12 cellular contexts compared by ENCODE assay signal in genomic region chr15:73941044-73941443, GRCh38. TPM values are rescaled to one million over a fixed set of nuclear protein-coding genes. Genes with fewer than 3 reads are reported as not detected.
DNase-seq lines count a peak whose midpoint lies in the region; ATAC-seq and TF ChIP-seq lines count a peak whose summit lies in the region.
"Had no signal": no experiment of that assay in that cellular context is flagged by ENCODE, and none has a peak within 500 bp of the region (broad histone marks: within the 10 kb centered on the region; RNA-seq: fewer than 3 reads in every experiment).

No MANE protein-coding gene starts in this region.

- peak overlapping the region; percentile 78 for H3K27ac Mint-ChIP-seq in activated CD4-positive, alpha-beta T cell treated with anti-CD3 and anti-CD28 coated beads, Interleukin-2, amount 10 ng/mL, durations not matched to agents 7 days and 5 days
- H3K27ac Mint-ChIP-seq: activated naive CD4-positive, alpha-beta T cell treated with anti-CD3 and anti-CD28 coated beads for 36 hours; T-helper 1 cell treated with Interleukin-12 subunit alpha and Interleukin-12 subunit beta and Interleukin-4 antibody, amounts not matched to agents 30 μg/mL and 1 μg/mL, for 36 hours had no signal

- no peak overlapping the region for H3K4me3 Mint-ChIP-seq in activated CD4-positive, alpha-beta T cell treated with anti-CD3 and anti-CD28 coated beads, Interleukin-2, amount 10 ng/mL, durations not matched to agents 7 days and 5 days
- H3K4me3 Mint-ChIP-seq: activated naive CD4-positive, alpha-beta T cell treated with anti-CD3 and anti-CD28 coated beads for 36 hours; T-helper 1 cell treated with Interleukin-12 subunit alpha and Interleukin-12 subunit beta and Interleukin-4 antibody, amounts not matched to agents 30 μg/mL and 1 μg/mL, for 36 hours had no signal

- ATAC-seq in left lobe of liver = no peak

- H3K36me3 Mint-ChIP-seq in activated CD4-positive, alpha-beta T cell treated with anti-CD3 and anti-CD28 coated beads, Interleukin-2, amount 10 ng/mL, durations not matched to agents 7 days and 5 days (ENCODE audit: low read depth) = no peaks in the 10 kb centered on the region

- H3K9me3 ChIP-seq in uterus (no peaks in the 10 kb centered on the region), adrenal gland (replicated peaks in 1 of 3) (no peaks in the 10 kb centered on the region)
- H3K9me3 ChIP-seq: gastrocnemius medialis had no signal

- H3K4me3 ChIP-seq in uterus = no peak overlapping the region
- no peak overlapping the region for H3K4me3 ChIP-seq in adrenal gland
- H3K4me3 ChIP-seq: gastrocnemius medialis had no signal

- no peak for DNase-seq in activated CD4-positive, alpha-beta T cell treated with anti-CD3 and anti-CD28 coated beads, Interleukin-2, amount 10 ng/mL, durations not matched to agents 7 days and 5 days
- no peak for DNase-seq in activated CD4-positive, alpha-beta T cell treated with anti-CD3 and anti-CD28 coated beads, Interleukin-2, amount 50 U/mL, for 1 hour
- DNase-seq in astrocyte of the hippocampus (ENCODE audit: low read depth, low spot score) = peak; percentile 93
- peak; percentile 97 for DNase-seq in islet precursor cell
- no peak for DNase-seq in uterus
- no peak for DNase-seq in adrenal gland
- DNase-seq in NCI-H128 (lab: John Stamatoyannopoulos, UW; ENCODE audit: unreplicated experiment) = no peak
- no peak for DNase-seq in left lobe of liver (ENCODE audit: low spot score)
- DNase-seq: activated naive CD4-positive, alpha-beta T cell treated with anti-CD3 and anti-CD28 coated beads for 36 hours; gastrocnemius medialis; NCI-H2081 had no signal

- POLR2A ChIA-PET in activated CD4-positive, alpha-beta T cell treated with anti-CD3 and anti-CD28 coated beads, Interleukin-2, amount 10 ng/mL, durations not matched to agents 7 days and 5 days (lab: Charles Lee) = no interaction called here

- no peaks in the 10 kb centered on the region for H3K27me3 ChIP-seq in uterus
- no peaks in the 10 kb centered on the region for H3K27me3 ChIP-seq in adrenal gland
- H3K27me3 ChIP-seq: gastrocnemius medialis had no signal

- no peaks in the 10 kb centered on the region for H3K36me3 ChIP-seq in uterus
- no peaks in the 10 kb centered on the region for H3K36me3 ChIP-seq in adrenal gland (replicated peaks in 1 of 2)
- H3K36me3 ChIP-seq: gastrocnemius medialis had no signal

- 75 to 96% (median 83%) methylated on average over 1 of the region's 1 CpG; no CpG with 5 or more reads in 1 of the 4 donors for WGBS in adrenal gland, 4 donors

- CTCF ChIA-PET in activated CD4-positive, alpha-beta T cell treated with anti-CD3 and anti-CD28 coated beads, Interleukin-2, amount 10 ng/mL, durations not matched to agents 7 days and 5 days (lab: Charles Lee) = interaction anchor here (1.3 kb wide), 1 partner anchor 17 kb away, joined by 3 read pairs; no protein-coding TSS in a partner anchor

- H3K4me1 ChIP-seq in uterus (peaks cover 0 to 19% of the 10 kb centered on the region in 2 donors), adrenal gland (replicated peaks in 1 of 2) (peaks cover 0 to 18% of the 10 kb centered on the region in 2 donors)
- H3K4me1 ChIP-seq: gastrocnemius medialis had no signal

- peaks cover 21% of the 10 kb centered on the region for H3K4me1 Mint-ChIP-seq in activated CD4-positive, alpha-beta T cell treated with anti-CD3 and anti-CD28 coated beads, Interleukin-2, amount 10 ng/mL, durations not matched to agents 7 days and 5 days

- intact Hi-C loops in uterus (cut with DNase I; ENCODE audit: low total_unique reads) (no loop called here), adrenal gland (cut with DNase I) (no loop called here)

- TF ChIP-seq CTCF in uterus (IDR thresholded peaks at IDR 0.05) = no peak
- TF ChIP-seq CTCF in adrenal gland (IDR thresholded peaks at IDR 0.05) = no peak

- TF ChIP-seq POLR2A in uterus (IDR thresholded peaks at IDR 0.05) (no peak), adrenal gland (IDR thresholded peaks at IDR 0.05) (no peak)

- H3K27ac ChIP-seq in uterus (peak overlapping the region; percentile 34), adrenal gland (peak overlapping the region in 2 of 5 donors; percentile 52 to 76)
- H3K27ac ChIP-seq: gastrocnemius medialis had no signal

- H3K27me3 Mint-ChIP-seq in activated CD4-positive, alpha-beta T cell treated with anti-CD3 and anti-CD28 coated beads, Interleukin-2, amount 10 ng/mL, durations not matched to agents 7 days and 5 days = peaks cover 4% of the 10 kb centered on the region

- H3K9me3 Mint-ChIP-seq in activated CD4-positive, alpha-beta T cell treated with anti-CD3 and anti-CD28 coated beads, Interleukin-2, amount 10 ng/mL, durations not matched to agents 7 days and 5 days = no peaks in the 10 kb centered on the region
- H3K9me3 Mint-ChIP-seq: activated naive CD4-positive, alpha-beta T cell treated with anti-CD3 and anti-CD28 coated beads for 36 hours; T-helper 1 cell treated with Interleukin-12 subunit alpha and Interleukin-12 subunit beta and Interleukin-4 antibody, amounts not matched to agents 30 μg/mL and 1 μg/mL, for 36 hours had no signal

RNA-seq across cellular contexts. Expression of gene LOXL1, which starts 14.8 kb away (rescaled TPM):
- total RNA-seq in activated CD4-positive, alpha-beta T cell treated with anti-CD3 and anti-CD28 coated beads, Interleukin-2, amount 10 ng/mL, durations not matched to agents 7 days and 5 days = 1 to 10 TPM; 3.4 to 3.5 TPM
- 10 to 100 TPM; 19.4 to 68.4 (median 33.1) TPM for total RNA-seq in uterus
- 10 to 100 TPM in 4 of 8 donors, 1 to 10 TPM in 4; 6.8 to 31.7 (median 10.9) TPM for total RNA-seq in adrenal gland
- 10 to 100 TPM in 2 of 3 donors, 1 to 10 TPM in 1; 8.0 to 58.0 (median 22.5) TPM for polyA plus RNA-seq in adrenal gland
- total RNA-seq in left lobe of liver = 0.75 TPM

RNA-seq across cellular contexts. Expression of gene STOML1, which starts 51.1 kb away (rescaled TPM):
- 10 to 100 TPM; 12.0 to 12.8 TPM for total RNA-seq in activated CD4-positive, alpha-beta T cell treated with anti-CD3 and anti-CD28 coated beads, Interleukin-2, amount 10 ng/mL, durations not matched to agents 7 days and 5 days
- total RNA-seq in uterus = 10 to 100 TPM in 2 of 4 donors, 1 to 10 TPM in 2; 4.4 to 16.6 (median 8.3) TPM
- 10 to 100 TPM; 21.7 to 92.2 (median 32.4) TPM for total RNA-seq in adrenal gland
- 10 to 100 TPM in 2 of 3 donors, 1 to 10 TPM in 1; 8.6 to 27.5 (median 23.9) TPM for polyA plus RNA-seq in adrenal gland
- 8.1 TPM for total RNA-seq in left lobe of liver

RNA-seq across cellular contexts. Expression of gene PML, which starts 53.5 kb away (rescaled TPM):
- total RNA-seq in activated CD4-positive, alpha-beta T cell treated with anti-CD3 and anti-CD28 coated beads, Interleukin-2, amount 10 ng/mL, durations not matched to agents 7 days and 5 days = 100 to 1,000 TPM; 118 to 122 TPM
- total RNA-seq in uterus (100 to 1,000 TPM in 2 of 4 donors, 10 to 100 TPM in 2; 39.0 to 118 (median 78.3) TPM), adrenal gland (100 to 1,000 TPM in 1 of 8 donors, 10 to 100 TPM in 7; 27.3 to 103 (median 67.4) TPM), left lobe of liver (15.5 TPM)
- 10 to 100 TPM; 10.5 to 44.1 (median 37.0) TPM for polyA plus RNA-seq in adrenal gland

Comparison
In these comparisons a context has a peak if more than half of its experiments do, and no peak if none do; other contexts are left out.
1. DNase-seq: peak in astrocyte of the hippocampus (single experiment) and islet precursor cell (single experiment); none in activated CD4-positive, alpha-beta T cell treated with anti-CD3 and anti-CD28 coated beads, Interleukin-2, amount 10 ng/mL, durations not matched to agents 7 days and 5 days (single experiment), activated CD4-positive, alpha-beta T cell treated with anti-CD3 and anti-CD28 coated beads, Interleukin-2, amount 50 U/mL, for 1 hour (single experiment), uterus (0 of 2), adrenal gland (0 of 7), NCI-H128 (single experiment) and left lobe of liver (single experiment).